12 cellular contexts compared by ENCODE assay signal in genomic region chr11:123509737-123510578, GRCh38.
DNase-seq lines count a peak whose midpoint lies in the region; ATAC-seq, FAIRE-seq and TF ChIP-seq lines count a peak whose summit lies in the region.
"Had no signal": no experiment of that assay in that cellular context is flagged by ENCODE, and none has a peak within 500 bp of the region (broad histone marks: within the 10 kb centered on the region; RNA-seq: fewer than 3 reads in every experiment).

No MANE protein-coding gene starts in this region.

- H3K36me3 ChIP-seq in H1 (ENCODE audit: control insufficient read depth in 2 of 4, insufficient read depth in 4 of 4, low read length in 3 of 4) = no peaks in the 10 kb centered on the region
- no peaks in the 10 kb centered on the region for H3K36me3 ChIP-seq in stomach
- H3K36me3 ChIP-seq: colonic mucosa had no signal

- H3K4me1 Mint-ChIP-seq in neural crest cell = peaks cover 34% of the 10 kb centered on the region

- H3K4ac ChIP-seq in H1 (replicated peaks; ENCODE audit: insufficient read length, low read depth, low read length) = peak overlapping the region; percentile 46

- H4K91ac ChIP-seq in H1 (replicated peaks; ENCODE audit: insufficient read length, low read length) = no peak overlapping the region

- TF ChIP-seq CTCF in H1 (IDR thresholded peaks at IDR 0.05; ENCODE audit: control extremely low read depth in 1 of 3, insufficient read depth in 1 of 3, low read depth in 1 of 3, low read length in 3 of 3) (no peak), neural crest cell (conservative IDR thresholded peaks at IDR 0.05) (no peak), stomach (IDR thresholded peaks at IDR 0.05) (no peak), GM13976 (IDR thresholded peaks at IDR 0.05; ENCODE audit: borderline replicate concordance, control extremely low read depth, extremely low read depth, insufficient read depth, missing control alignments) (no peak), GM10266 (IDR thresholded peaks at IDR 0.05; ENCODE audit: control insufficient read depth, insufficient read depth, low read depth, missing control alignments) (no peak)

- peak overlapping the region; percentile 90 for H3K27ac Mint-ChIP-seq in neural crest cell (ENCODE audit: unreplicated experiment)
- H3K27ac Mint-ChIP-seq: natural killer cell treated with Interleukin-12 subunit alpha and Interleukin-12 subunit beta and Interleukin-15 and Interleukin-18, amount 100 ng/mL, for 72 hours; stimulated activated naive CD8-positive, alpha-beta T cell treated with anti-CD3 and anti-CD28 coated beads, Interleukin-15, Interleukin-2, amounts not matched to agents 100 ng/mL and 50 ng/mL, for 24 hours had no signal

- 63% methylated on average over 16 of the region's 18 CpGs; no CpG with 5 or more reads in 1 of the 2 experiments for WGBS in H1 (ENCODE audit: extremely low coverage in 1 of 2, insufficient coverage in 1 of 2, insufficient read length in 1 of 2, insufficient replicate concordance in 2 of 2, low coverage in 1 of 2, low lambda C conversion rate in 2 of 2, missing lambda C conversion rate in 1 of 2), 2 experiments
- WGBS in stomach, 5 donors = 64 to 75% (median 72%) methylated on average over 14 to 18 of the region's 18 CpGs

- H3K14ac ChIP-seq in H1 (ENCODE audit: insufficient read length) = no peak overlapping the region

- DNase-seq in DMS53 treated with DMSO at 0.1 percent for 48 hours (lab: John Stamatoyannopoulos, UW; ENCODE audit: unreplicated experiment) (peak; percentile 81), NCI-H446 treated with DMSO at 0.1 percent for 48 hours (lab: John Stamatoyannopoulos, UW) (peak; percentile 62), H1 (ENCODE audit: low read depth in 1 of 2, low spot score in 2 of 2) (peak; percentile 50 to 65), neural crest cell (ENCODE audit: low read depth, low spot score) (peak; percentile 51), stomach (no peak), GM13976 (ENCODE audit: low spot score) (no peak), GM10266 (ENCODE audit: extremely low spot score) (no peak)
- DNase-seq: colonic mucosa had no signal

- H3K27me3 ChIP-seq in H1 (replicated peaks in 1 of 4; ENCODE audit: control insufficient read depth in 3 of 4, extremely low read depth in 1 of 4, insufficient read depth in 3 of 4, low read length in 3 of 4) (no peaks in the 10 kb centered on the region), stomach (no peaks in the 10 kb centered on the region)
- H3K27me3 ChIP-seq: colonic mucosa had no signal

- H3K9me3 Mint-ChIP-seq in neural crest cell = no peaks in the 10 kb centered on the region
- H3K9me3 Mint-ChIP-seq: natural killer cell treated with Interleukin-12 subunit alpha and Interleukin-12 subunit beta and Interleukin-15 and Interleukin-18, amount 100 ng/mL, for 72 hours; stimulated activated naive CD8-positive, alpha-beta T cell treated with anti-CD3 and anti-CD28 coated beads, Interleukin-15, Interleukin-2, amounts not matched to agents 100 ng/mL and 50 ng/mL, for 24 hours had no signal

- peak; percentile 48 for FAIRE-seq in H1 (lab: Jason Lieb, UNC)
- FAIRE-seq: TTC549 had no signal

- H2BK15ac ChIP-seq in H1 (ENCODE audit: low read length) = 0 out of 2 replicates have a peak overlapping the region, but pooled peaks have one; percentile 8

- no peak overlapping the region for H3K56ac ChIP-seq in H1 (replicated peaks; ENCODE audit: insufficient read length, low read depth, low read length)

- peaks cover 2% of the 10 kb centered on the region for H3K79me1 ChIP-seq in H1 (ENCODE audit: low read depth, low read length)

- H4K5ac ChIP-seq in H1 (ENCODE audit: insufficient read length, low read depth, low read length) = no peak overlapping the region

- no peak for TF ChIP-seq EP300 in H1 (IDR thresholded peaks at IDR 0.05; ENCODE audit: borderline replicate concordance in 1 of 2, low read depth in 2 of 2, low read length in 2 of 2)
- no peak for TF ChIP-seq EP300 in stomach (IDR thresholded peaks at IDR 0.05)

- POLR2A ChIA-PET in H1 (lab: Charles Lee; ENCODE audit: partially characterized antibody) = interaction anchor here (1.0 to 1.6 kb wide), 3 partner anchors 9 to 72 kb away, joined by 3 to 4 read pairs (median 4); no protein-coding TSS in a partner anchor

- H3K18ac ChIP-seq in H1 (ENCODE audit: extremely low read depth, low read length) = no peak overlapping the region

- no peak overlapping the region for H3K23ac ChIP-seq in H1 (ENCODE audit: insufficient read length)

- peak overlapping the region; percentile 28 for H3K4me3 Mint-ChIP-seq in neural crest cell
- H3K4me3 Mint-ChIP-seq: natural killer cell treated with Interleukin-12 subunit alpha and Interleukin-12 subunit beta and Interleukin-15 and Interleukin-18, amount 100 ng/mL, for 72 hours; stimulated activated naive CD8-positive, alpha-beta T cell treated with anti-CD3 and anti-CD28 coated beads, Interleukin-15, Interleukin-2, amounts not matched to agents 100 ng/mL and 50 ng/mL, for 24 hours had no signal

- H3K36me3 Mint-ChIP-seq in neural crest cell (ENCODE audit: low read depth) = no peaks in the 10 kb centered on the region
- H3K36me3 Mint-ChIP-seq: natural killer cell treated with Interleukin-12 subunit alpha and Interleukin-12 subunit beta and Interleukin-15 and Interleukin-18, amount 100 ng/mL, for 72 hours had no signal

- H3K4me2 ChIP-seq in H1 (ENCODE audit: insufficient read depth in 1 of 2, low read depth in 2 of 2, low read length in 2 of 2) = peak overlapping the region in 1 of 2 experiments; percentile 21; a peak in 1 of 4 replicates

- no peak for TF ChIP-seq POLR2A in H1 (IDR thresholded peaks at IDR 0.05; ENCODE audit: control extremely low read depth in 1 of 2, low read depth in 2 of 2, low read length in 2 of 2)
- no peak for TF ChIP-seq POLR2A in stomach (IDR thresholded peaks at IDR 0.05)

- H3K4me1 ChIP-seq in H1 (replicated peaks in 1 of 4; ENCODE audit: control insufficient read depth in 3 of 4, insufficient read depth in 4 of 4, low read length in 3 of 4) (peaks cover 3 to 23% (median 17%) of the 10 kb centered on the region in 4 experiments), stomach (peaks cover 0 to 6% (median 0%) of the 10 kb centered on the region in 4 donors)
- H3K4me1 ChIP-seq: colonic mucosa had no signal

- in situ Hi-C loops in GM13976 (cut with MboI; ENCODE audit: low sequenced_read_pairs, unreplicated experiment) = no loop called here

- CTCF ChIA-PET in H1 (lab: Charles Lee; ENCODE audit: partially characterized antibody) = interaction anchor here (0.7 to 6.1 kb wide), 17 partner anchors 8 to 195 kb away, joined by 3 to 115 read pairs (median 3); no protein-coding TSS in a partner anchor

- H2BK12ac ChIP-seq in H1 (ENCODE audit: low read depth, low read length) = 0 out of 2 replicates have a peak overlapping the region, but pooled peaks have one; percentile 88

- H2BK5ac ChIP-seq in H1 (ENCODE audit: low read depth, low read length) = peak overlapping the region; percentile 54; the same call in 1 of the 2 replicates

- H3K4me3 ChIP-seq in H1 (ENCODE audit: extremely low read depth in 1 of 4, insufficient read depth in 2 of 4, low read depth in 3 of 4, low read length in 4 of 4) = no peak overlapping the region
- no peak overlapping the region for H3K4me3 ChIP-seq in stomach
- H3K4me3 ChIP-seq: colonic mucosa had no signal

- H2AK5ac ChIP-seq in H1 (ENCODE audit: low read depth, low read length) = peak overlapping the region; percentile 97; the same call in 1 of the 2 replicates

- H2BK20ac ChIP-seq in H1 (ENCODE audit: low read length) = no peak overlapping the region

- H3K79me2 ChIP-seq in H1 (ENCODE audit: control insufficient read depth in 1 of 2, insufficient read depth in 2 of 2, low read length in 2 of 2) = no peaks in the 10 kb centered on the region; a peak in 1 of 4 replicates

- H3K9ac ChIP-seq in H1 (replicated peaks in 1 of 4; ENCODE audit: extremely low read depth in 1 of 4, low read depth in 3 of 4, low read length in 3 of 4) = no peak overlapping the region; a peak in 1 of 7 replicates

- H4K8ac ChIP-seq in H1 (ENCODE audit: extremely low read depth, insufficient read depth, low read length) = peak overlapping the region; percentile 81

- H4K20me1 ChIP-seq in H1 (replicated peaks in 1 of 2; ENCODE audit: control insufficient read depth in 1 of 2, insufficient read depth in 2 of 2, low read length in 2 of 2) = no peaks in the 10 kb centered on the region

- H2BK120ac ChIP-seq in H1 (replicated peaks; ENCODE audit: low read depth, low read length) = peak overlapping the region; percentile 18

- no peaks in the 10 kb centered on the region for H3K9me3 ChIP-seq in H1 (ENCODE audit: insufficient read depth in 2 of 2, low read depth in 1 of 2, low read length in 1 of 2)
- no peaks in the 10 kb centered on the region for H3K9me3 ChIP-seq in stomach
- H3K9me3 ChIP-seq: colonic mucosa had no signal

- intact Hi-C loops in stomach (cut with DNase I; ENCODE audit: low total_unique reads) = loop anchor here (10.0 kb wide), 1 partner anchor 205 kb away; no protein-coding TSS in a partner anchor

- TF ChIP-seq RAD21 in H1 (IDR thresholded peaks at IDR 0.05 in 1 of 2, conservative IDR thresholded peaks at IDR 0.05 in 1 of 2; ENCODE audit: low read depth in 2 of 2, low read length in 2 of 2) = no peak

- H3K27me3 Mint-ChIP-seq in neural crest cell (ENCODE audit: low read depth) = no peaks in the 10 kb centered on the region
- H3K27me3 Mint-ChIP-seq: stimulated activated naive CD8-positive, alpha-beta T cell treated with anti-CD3 and anti-CD28 coated beads, Interleukin-15, Interleukin-2, amounts not matched to agents 100 ng/mL and 50 ng/mL, for 24 hours had no signal

- ATAC-seq in GM21723 (IDR thresholded peaks at IDR 0.05; ENCODE audit: unreplicated experiment) = no peak
- ATAC-seq: natural killer cell treated with Interleukin-12 subunit alpha and Interleukin-12 subunit beta and Interleukin-15 and Interleukin-18, amount 100 ng/mL, for 72 hours had no signal

- peaks cover 2% of the 10 kb centered on the region; the same call in 1 of the 2 replicates for H3K23me2 ChIP-seq in H1 (ENCODE audit: low read depth, low read length)

- H2AFZ ChIP-seq in H1 (ENCODE audit: low read length) = no peak overlapping the region

- 0 out of 2 replicates have a peak overlapping the region, but pooled peaks have one; percentile 3 for H3K27ac ChIP-seq in H1 (ENCODE audit: low read depth, low read length)
- H3K27ac ChIP-seq in stomach = no peak overlapping the region
- H3K27ac ChIP-seq: colonic mucosa had no signal

TF ChIP-seq in H1, 55 proteins besides CTCF, POLR2A, EP300 and RAD21 (continues in another document):
- TF ChIP-seq JUND (IDR thresholded peaks at IDR 0.05; ENCODE audit: low read length) (peak; percentile 51; the same call in 1 of the 2 replicates), MAX (IDR thresholded peaks at IDR 0.05) (no peak), EZH2 (IDR thresholded peaks at IDR 0.05; ENCODE audit: low read depth, low read length, severe bottlenecking) (no peak), SIX5 (IDR thresholded peaks at IDR 0.05; ENCODE audit: low read depth, low read length) (no peak), GABPA (IDR thresholded peaks at IDR 0.05; ENCODE audit: borderline replicate concordance, insufficient read depth, low read length) (no peak), ASH2L (IDR thresholded peaks at IDR 0.05; ENCODE audit: low read length) (no peak), CHD1 (IDR thresholded peaks at IDR 0.05; ENCODE audit: low read depth, low read length) (no peak)

Comparison
In these comparisons a context has a peak if more than half of its experiments do, and no peak if none do; other contexts are left out.
1. DNase-seq: peak in DMS53 treated with DMSO at 0.1 percent for 48 hours (single experiment), NCI-H446 treated with DMSO at 0.1 percent for 48 hours (single experiment), H1 (2 of 2) and neural crest cell (single experiment); none in stomach (single experiment), GM13976 (single experiment) and GM10266 (single experiment).